Comparison of ENCODE assay signal across 16 cellular contexts in the genomic region with DNA sequence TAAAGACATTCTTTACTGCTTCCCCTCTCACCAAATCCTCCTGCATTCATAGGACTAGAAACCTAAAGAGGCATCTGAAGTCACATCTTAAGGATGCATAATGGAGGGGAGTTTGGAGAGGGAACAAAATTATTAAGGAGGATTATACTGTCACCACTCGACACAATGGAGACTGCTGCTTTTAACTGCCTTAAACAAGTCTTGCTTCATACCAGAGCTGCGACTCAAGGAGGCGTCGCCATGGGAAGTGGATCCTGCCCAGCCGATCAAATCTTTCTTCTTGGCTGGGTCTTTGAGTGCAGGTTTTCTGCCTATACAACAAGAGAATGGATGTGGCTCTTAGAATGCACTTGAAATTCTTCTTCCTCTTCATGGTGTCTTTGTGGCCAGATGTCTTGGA.
A peak's percentile ranks its signal among the peaks of the same experiment; 100 is the strongest.
DNase-seq lines count a peak whose midpoint lies in the region; ATAC-seq and TF ChIP-seq lines count a peak whose summit lies in the region.
"Had no signal": no experiment of that assay in that cellular context is flagged by ENCODE, and none has a peak within 500 bp of the region (broad histone marks: within the 10 kb centered on the region; RNA-seq: fewer than 3 reads in every experiment).

No MANE protein-coding gene starts in this region.

- CTCF ChIA-PET in MCF 10A (lab: Yijun Ruan, JAX) = no interaction called here

- H3K9me3 Mint-ChIP-seq in MCF 10A (ENCODE audit: unreplicated experiment) = no peaks in the 10 kb centered on the region
- H3K9me3 Mint-ChIP-seq in type B pancreatic cell = no peaks in the 10 kb centered on the region
- H3K9me3 Mint-ChIP-seq: activated naive CD8-positive, alpha-beta T cell treated with anti-CD3 and anti-CD28 coated beads, Interleukin-2, amount 10 ng/mL, durations not matched to agents 7 days and 5 days; stimulated activated naive CD8-positive, alpha-beta T cell treated with anti-CD3 and anti-CD28 coated beads, Interleukin-15, amount 100 ng/mL, for 72 hours had no signal

- BruUV-seq in MCF 10A (replicated peaks; lab: Mats Ljungman, UMichigan) = no TSS peak

- peak; percentile 20 to 41 for DNase-seq in T47D (ENCODE audit: low read depth in 1 of 2, low spot score in 1 of 2)
- no peak for DNase-seq in MCF 10A (ENCODE audit: unreplicated experiment)
- DNase-seq in RKO (ENCODE audit: low spot score) = peak; percentile 51
- peak; percentile 7 for DNase-seq in fibroblast of pulmonary artery (ENCODE audit: low read depth)
- no peak for DNase-seq in type B pancreatic cell (ENCODE audit: extremely low spot score, unreplicated experiment)
- DNase-seq in superior temporal gyrus (ENCODE audit: extremely low spot score) = no peak
- DNase-seq: activated naive CD8-positive, alpha-beta T cell treated with anti-CD3 and anti-CD28 coated beads, Interleukin-2, amount 10 ng/mL, durations not matched to agents 7 days and 5 days; Calu3; NCI-H446; nucleus accumbens; stimulated activated naive CD8-positive, alpha-beta T cell treated with anti-CD3 and anti-CD28 coated beads, Interleukin-15, amount 100 ng/mL, for 72 hours had no signal

- in situ Hi-C loops in T47D (cut with HindIII; ENCODE audit: low pct_unique_long_range_greater_than_20kb, low sequenced_read_pairs) = no loop called here

- H3K27ac Mint-ChIP-seq in MCF 10A (ENCODE audit: low read depth, unreplicated experiment) (no peak overlapping the region), type B pancreatic cell (peak overlapping the region; percentile 44)
- H3K27ac Mint-ChIP-seq: activated naive CD8-positive, alpha-beta T cell treated with anti-CD3 and anti-CD28 coated beads, Interleukin-2, amount 10 ng/mL, durations not matched to agents 7 days and 5 days; stimulated activated naive CD8-positive, alpha-beta T cell treated with anti-CD3 and anti-CD28 coated beads, Interleukin-15, amount 100 ng/mL, for 72 hours had no signal

- no peak overlapping the region for H3K4me3 ChIP-seq in fibroblast of pulmonary artery (replicated peaks; ENCODE audit: low read depth, low read length)
- H3K4me3 ChIP-seq: skin epidermis had no signal

- no peak for ATAC-seq in GM18511 (IDR thresholded peaks at IDR 0.05; ENCODE audit: unreplicated experiment)
- no peak for ATAC-seq in HG03159 (IDR thresholded peaks at IDR 0.05; ENCODE audit: unreplicated experiment)
- ATAC-seq: activated CD4-positive, CD25-positive, alpha-beta regulatory T cell treated with anti-CD3 and anti-CD28 coated beads, Interleukin-2, amount 50 U/mL, for 24 hours; HepG2; stimulated activated naive CD8-positive, alpha-beta T cell treated with anti-CD3 and anti-CD28 coated beads, Interleukin-15, amount 100 ng/mL, for 72 hours had no signal

- intact Hi-C loops in MCF 10A (cut with micrococcal nuclease) = no loop called here

- H3K4me3 Mint-ChIP-seq in MCF 10A (ENCODE audit: unreplicated experiment) (no peak overlapping the region), type B pancreatic cell (no peak overlapping the region)
- H3K4me3 Mint-ChIP-seq: activated naive CD8-positive, alpha-beta T cell treated with anti-CD3 and anti-CD28 coated beads, Interleukin-2, amount 10 ng/mL, durations not matched to agents 7 days and 5 days; stimulated activated naive CD8-positive, alpha-beta T cell treated with anti-CD3 and anti-CD28 coated beads, Interleukin-15, amount 100 ng/mL, for 72 hours had no signal

- POLR2A ChIA-PET in MCF 10A (lab: Yijun Ruan, JAX) = no interaction called here

- H3K27me3 Mint-ChIP-seq in MCF 10A (ENCODE audit: insufficient read depth, unreplicated experiment) = no peaks in the 10 kb centered on the region
- H3K27me3 Mint-ChIP-seq in type B pancreatic cell = peaks cover 22% of the 10 kb centered on the region

- H3K36me3 Mint-ChIP-seq in MCF 10A (ENCODE audit: insufficient read depth, unreplicated experiment) = peaks cover 5% of the 10 kb centered on the region
- H3K36me3 Mint-ChIP-seq in type B pancreatic cell = no peaks in the 10 kb centered on the region
- H3K36me3 Mint-ChIP-seq: activated naive CD8-positive, alpha-beta T cell treated with anti-CD3 and anti-CD28 coated beads, Interleukin-2, amount 10 ng/mL, durations not matched to agents 7 days and 5 days had no signal

- TF ChIP-seq CTCF in MCF 10A (IDR thresholded peaks at IDR 0.05; ENCODE audit: unreplicated experiment) (no peak), fibroblast of pulmonary artery (IDR thresholded peaks at IDR 0.05; ENCODE audit: low read length, missing control alignments) (no peak), type B pancreatic cell (conservative IDR thresholded peaks at IDR 0.05) (no peak)

- no peaks in the 10 kb centered on the region for H3K4me1 Mint-ChIP-seq in MCF 10A (ENCODE audit: insufficient read depth, unreplicated experiment)
- no peaks in the 10 kb centered on the region for H3K4me1 Mint-ChIP-seq in type B pancreatic cell (ENCODE audit: unreplicated experiment)

Comparison
In these comparisons a context has a peak if more than half of its experiments do, and no peak if none do; other contexts are left out.
1. DNase-seq: peak in T47D (2 of 2), RKO (single experiment) and fibroblast of pulmonary artery (single experiment); none in MCF 10A (single experiment), type B pancreatic cell (single experiment) and superior temporal gyrus (single experiment).